ENCODE assay signal across 15 cellular contexts in the genomic region with DNA sequence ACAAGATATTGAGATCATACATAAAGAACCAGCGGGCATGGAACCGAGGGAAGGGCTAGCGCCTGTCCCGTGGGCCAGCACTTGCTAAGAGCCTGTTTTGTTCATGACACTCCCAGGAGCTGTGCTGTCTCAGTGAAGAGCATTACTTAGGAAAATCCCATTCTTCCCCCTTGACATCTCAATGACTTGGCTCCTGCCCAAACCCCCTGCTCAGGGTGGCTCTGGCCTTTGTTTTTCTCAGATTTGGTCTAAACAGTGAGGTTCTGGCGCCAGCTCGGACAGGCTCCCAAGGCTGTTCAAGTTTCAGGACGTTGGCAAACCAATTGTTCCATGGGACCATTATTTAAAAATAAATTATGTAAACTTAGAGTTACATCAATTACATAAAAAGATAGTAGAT.
"Had no signal": no experiment of that assay in that cellular context is flagged by ENCODE, and none has a peak within 500 bp of the region (broad histone marks: within the 10 kb centered on the region; RNA-seq: fewer than 3 reads in every experiment).

No MANE protein-coding gene starts in this region.

- ATAC-seq: body of pancreas; effector memory CD8-positive, alpha-beta T cell; stimulated activated naive B cell treated with anti-CD40 and anti-IgM and Interleukin-4, amounts not matched to agents 10 μg/mL and 1 μg/mL and 100 μg/mL, for 72 hours; upper lobe of right lung had no signal

- DNase-seq: activated CD4-positive, alpha-beta T cell treated with anti-CD3 and anti-CD28 coated beads, Interleukin-2, amount 50 U/mL, for 4 hours; activated naive CD8-positive, alpha-beta T cell treated with anti-CD3 and anti-CD28 coated beads for 36 hours; amygdala; body of pancreas; effector memory CD8-positive, alpha-beta T cell; foreskin fibroblast; retina; spleen; stimulated activated naive B cell treated with anti-CD40 and anti-IgM and Interleukin-4, amounts not matched to agents 10 μg/mL and 1 μg/mL and 100 μg/mL, for 72 hours; upper lobe of right lung; WERI-Rb-1 had no signal

- H3K27me3 ChIP-seq: body of pancreas, hepatocyte had no signal

- H3K36me3 Mint-ChIP-seq: activated naive CD8-positive, alpha-beta T cell treated with anti-CD3 and anti-CD28 coated beads for 36 hours; memory B cell; stimulated activated naive B cell treated with anti-CD40 and anti-IgM and Interleukin-4, amounts not matched to agents 10 μg/mL and 1 μg/mL and 100 μg/mL, for 72 hours had no signal

- H3K9me3 Mint-ChIP-seq: activated naive CD8-positive, alpha-beta T cell treated with anti-CD3 and anti-CD28 coated beads for 36 hours; effector memory CD8-positive, alpha-beta T cell; memory B cell; neural crest cell; stimulated activated naive B cell treated with anti-CD40 and anti-IgM and Interleukin-4, amounts not matched to agents 10 μg/mL and 1 μg/mL and 100 μg/mL, for 72 hours had no signal

- H3K27ac ChIP-seq: body of pancreas, hepatocyte, spleen, thoracic aorta, upper lobe of right lung, WERI-Rb-1 had no signal

- H3K27ac Mint-ChIP-seq: activated naive CD8-positive, alpha-beta T cell treated with anti-CD3 and anti-CD28 coated beads for 36 hours; effector memory CD8-positive, alpha-beta T cell; memory B cell; stimulated activated naive B cell treated with anti-CD40 and anti-IgM and Interleukin-4, amounts not matched to agents 10 μg/mL and 1 μg/mL and 100 μg/mL, for 72 hours had no signal

- H3K9me3 ChIP-seq: body of pancreas, spleen, thoracic aorta, upper lobe of right lung had no signal

- H3K4me3 ChIP-seq: body of pancreas, hepatocyte, spleen, thoracic aorta, upper lobe of right lung had no signal

- H3K4me1 ChIP-seq: body of pancreas, upper lobe of right lung had no signal

- H3K4me3 Mint-ChIP-seq: activated naive CD8-positive, alpha-beta T cell treated with anti-CD3 and anti-CD28 coated beads for 36 hours; effector memory CD8-positive, alpha-beta T cell; memory B cell; neural crest cell; stimulated activated naive B cell treated with anti-CD40 and anti-IgM and Interleukin-4, amounts not matched to agents 10 μg/mL and 1 μg/mL and 100 μg/mL, for 72 hours had no signal

- H3K36me3 ChIP-seq: spleen, thoracic aorta, upper lobe of right lung, WERI-Rb-1 had no signal
